Comparison of ENCODE assay signal across 10 cellular contexts in genomic region chr9:12923472-12924009, GRCh38.
A peak's percentile ranks its signal among the peaks of the same experiment; 100 is the strongest.
DNase-seq lines count a peak whose midpoint lies in the region; ATAC-seq and TF ChIP-seq lines count a peak whose summit lies in the region.
"Had no signal": no experiment of that assay in that cellular context is flagged by ENCODE, and none has a peak within 500 bp of the region (broad histone marks: within the 10 kb centered on the region; RNA-seq: fewer than 3 reads in every experiment).

No MANE protein-coding gene starts in this region.

- intact Hi-C loops in heart right ventricle (cut with DNase I): loop anchor here in 1 of 10 donors (5.0 kb wide), 1 partner anchor 39 kb away; no protein-coding TSS in a partner anchor

- no peaks in the 10 kb centered on the region for H3K36me3 ChIP-seq in heart right ventricle

- no peak overlapping the region for H3K4me3 ChIP-seq in heart right ventricle
- no peak overlapping the region for H3K4me3 ChIP-seq in skeletal muscle cell (ENCODE audit: low read depth, low read length)

- H3K27ac ChIP-seq in angular gyrus (ENCODE audit: low read depth, low read length) (peak overlapping the region; percentile 35), heart right ventricle (peak overlapping the region in 2 of 10 donors; percentile 28 to 37)

- DNase-seq in EL (peak; percentile 87), heart right ventricle (peak in 1 of 2 donors; percentile 6), skeletal muscle cell (ENCODE audit: low read depth) (peak; percentile 98), NCI-H510A treated with DMSO at 0.1 percent for 48 hours (lab: John Stamatoyannopoulos, UW) (no peak), iPS-NIHi11 (ENCODE audit: low spot score) (no peak), GM19238 (ENCODE audit: insufficient read length, low spot score) (no peak), GM19240 (ENCODE audit: insufficient read length, low spot score) (no peak)
- DNase-seq: MM.1S, occipital lobe had no signal

- TF ChIP-seq CTCF in heart right ventricle (IDR thresholded peaks at IDR 0.05): no peak

- ATAC-seq in heart right ventricle: peak in 6 of 8 donors; percentile 38 to 89 (median 72)

- peaks cover 0 to 21% (median 8%) of the 10 kb centered on the region in 9 donors for H3K4me1 ChIP-seq in heart right ventricle

- no peaks in the 10 kb centered on the region for H3K9me3 ChIP-seq in heart right ventricle

- 34 to 42% methylated on average over 1 of the region's 1 CpG for WGBS in heart right ventricle, 2 donors

- H3K27me3 ChIP-seq in heart right ventricle: no peaks in the 10 kb centered on the region

Comparison
In these comparisons a context has a peak if more than half of its experiments do, and no peak if none do; other contexts are left out.
1. DNase-seq: peak in EL (single experiment) and skeletal muscle cell (single experiment); none in NCI-H510A treated with DMSO at 0.1 percent for 48 hours (single experiment), iPS-NIHi11 (single experiment), GM19238 (single experiment) and GM19240 (single experiment).